In genomic region chr6:23435798-23436197, GRCh38 we compare ENCODE assay signal across 30 cellular contexts.
"Had no signal": no experiment of that assay in that cellular context is flagged by ENCODE, and none has a peak within 500 bp of the region (broad histone marks: within the 10 kb centered on the region; RNA-seq: fewer than 3 reads in every experiment).

No MANE protein-coding gene starts in this region.

- H3K4me3 ChIP-seq: breast epithelium, cardiac muscle cell, coronary artery, dorsolateral prefrontal cortex had no signal

- FAIRE-seq: frontal cortex had no signal

- H3K27me3 Mint-ChIP-seq: activated CD4-positive, alpha-beta memory T cell treated with anti-CD3 and anti-CD28 coated beads, Interleukin-2, amount 10 ng/mL, durations not matched to agents 7 days and 5 days; activated CD4-positive, alpha-beta T cell treated with anti-CD3 and anti-CD28 coated beads, Interleukin-2, amount 10 ng/mL, durations not matched to agents 7 days and 5 days; activated T-cell treated with anti-CD3 and anti-CD28 coated beads, Interleukin-2, amount 50 U/mL, for 24 hours; activated T-helper 17 cell treated with anti-CD3 and anti-CD28 coated beads, Interleukin-2, amount 50 U/mL, for 72 hours; dendritic cell treated with granulocyte-macrophage colony-stimulating factor and Interleukin-4, amounts not matched to agents 40 ng/mL and 50 ng/mL, for 4 days had no signal

- H3K9me3 Mint-ChIP-seq: activated CD4-positive, alpha-beta T cell treated with anti-CD3 and anti-CD28 coated beads, Interleukin-2, amount 10 ng/mL, durations not matched to agents 7 days and 5 days had no signal

- H3K4me1 ChIP-seq: breast epithelium had no signal

- ATAC-seq: activated T-helper 17 cell treated with anti-CD3 and anti-CD28 coated beads, Interleukin-2, amount 50 U/mL, for 72 hours; esophagus mucosa; WTC11 had no signal

- H3K4me3 Mint-ChIP-seq: activated CD4-positive, alpha-beta memory T cell treated with anti-CD3 and anti-CD28 coated beads, Interleukin-2, amount 10 ng/mL, durations not matched to agents 7 days and 5 days; activated CD4-positive, alpha-beta T cell treated with anti-CD3 and anti-CD28 coated beads, Interleukin-2, amount 10 ng/mL, durations not matched to agents 7 days and 5 days; activated naive CD8-positive, alpha-beta T cell; activated T-cell treated with anti-CD3 and anti-CD28 coated beads, Interleukin-2, amount 50 U/mL, for 24 hours; activated T-helper 17 cell treated with anti-CD3 and anti-CD28 coated beads, Interleukin-2, amount 50 U/mL, for 72 hours; brain; dendritic cell treated with granulocyte-macrophage colony-stimulating factor and Interleukin-4, amounts not matched to agents 40 ng/mL and 50 ng/mL, for 4 days; endodermal cell; WTC11 had no signal

- H3K27ac ChIP-seq: breast epithelium, cardiac muscle cell, coronary artery, dorsolateral prefrontal cortex had no signal

- H3K4me1 Mint-ChIP-seq: activated CD4-positive, alpha-beta memory T cell treated with anti-CD3 and anti-CD28 coated beads, Interleukin-2, amount 10 ng/mL, durations not matched to agents 7 days and 5 days; activated CD4-positive, alpha-beta T cell treated with anti-CD3 and anti-CD28 coated beads, Interleukin-2, amount 10 ng/mL, durations not matched to agents 7 days and 5 days; activated T-helper 17 cell treated with anti-CD3 and anti-CD28 coated beads, Interleukin-2, amount 50 U/mL, for 72 hours; endodermal cell; WTC11 had no signal

- H3K9me3 ChIP-seq: breast epithelium had no signal

- H3K27me3 ChIP-seq: breast epithelium, cardiac muscle cell, dorsolateral prefrontal cortex had no signal

- H3K36me3 ChIP-seq: breast epithelium, cardiac muscle cell had no signal

- H3K36me3 Mint-ChIP-seq: activated naive CD8-positive, alpha-beta T cell; WTC11 had no signal

- DNase-seq: activated CD4-positive, alpha-beta memory T cell treated with anti-CD3 and anti-CD28 coated beads, Interleukin-2, amount 10 ng/mL, durations not matched to agents 7 days and 5 days; activated CD4-positive, alpha-beta T cell treated with anti-CD3 and anti-CD28 coated beads for 1 hour; activated CD4-positive, alpha-beta T cell treated with anti-CD3 and anti-CD28 coated beads for 4 hours; activated CD4-positive, alpha-beta T cell treated with anti-CD3 and anti-CD28 coated beads, Interleukin-2, amount 10 ng/mL, durations not matched to agents 7 days and 5 days; activated CD4-positive, alpha-beta T cell treated with anti-CD3 and anti-CD28 coated beads, Interleukin-2, amount 50 U/mL, for 4 hours; activated CD8-positive, alpha-beta memory T cell treated with anti-CD3 and anti-CD28 coated beads, Interleukin-2, amount 50 U/mL, for 48 hours; activated effector memory CD4-positive, alpha-beta T cell treated with Interleukin-2 at 50 U/mL for 16 hours; activated gamma-delta T cell treated with Interleukin-2 at 50 U/mL for 16 hours; activated naive CD4-positive, alpha-beta T cell treated with anti-CD3 and anti-CD28 coated beads, Interleukin-2, amount 50 U/mL, for 16 hours; activated naive CD4-positive, alpha-beta T cell treated with Interleukin-2 at 50 U/mL for 16 hours; activated T-cell treated with anti-CD3 and anti-CD28 coated beads for 4 hours; activated T-cell treated with anti-CD3 and anti-CD28 coated beads, Interleukin-2, amount 50 U/mL, for 24 hours; amniotic stem cell; anterior cingulate cortex; central memory CD4-positive, alpha-beta T cell; dorsolateral prefrontal cortex; effector memory CD4-positive, alpha-beta T cell; endodermal cell; foreskin fibroblast; T-helper 2 cell had no signal

- H3K27ac Mint-ChIP-seq: activated CD4-positive, alpha-beta memory T cell treated with anti-CD3 and anti-CD28 coated beads, Interleukin-2, amount 10 ng/mL, durations not matched to agents 7 days and 5 days; activated CD4-positive, alpha-beta T cell treated with anti-CD3 and anti-CD28 coated beads, Interleukin-2, amount 10 ng/mL, durations not matched to agents 7 days and 5 days; activated naive CD8-positive, alpha-beta T cell; activated T-cell treated with anti-CD3 and anti-CD28 coated beads, Interleukin-2, amount 50 U/mL, for 24 hours; activated T-helper 17 cell treated with anti-CD3 and anti-CD28 coated beads, Interleukin-2, amount 50 U/mL, for 72 hours; dendritic cell treated with granulocyte-macrophage colony-stimulating factor and Interleukin-4, amounts not matched to agents 40 ng/mL and 50 ng/mL, for 4 days; endodermal cell; WTC11 had no signal
